1 cellular context compared by ENCODE assay signal in genomic region chr1:55127827-55128343, GRCh38.
TF ChIP-seq lines count a peak whose summit lies in the region.

No MANE protein-coding gene starts in this region.

TF ChIP-seq in SK-N-SH, 30 proteins besides CTCF, POLR2A, EP300 and RAD21 (continued from another document):
- TF ChIP-seq GABPA (IDR thresholded peaks at IDR 0.05; ENCODE audit: low read depth) (no peak), MXI1 (IDR thresholded peaks at IDR 0.05; ENCODE audit: low read depth, low read length) (no peak), MEF2A (IDR thresholded peaks at IDR 0.05; ENCODE audit: borderline replicate concordance, low read depth) (no peak)
